ENCODE assay signal across 8 cellular contexts in genomic region chr7:25124485-25125136, GRCh38. TPM values are rescaled to one million over a fixed set of nuclear protein-coding genes. Genes with fewer than 3 reads are reported as not detected.
DNase-seq lines count a peak whose midpoint lies in the region; ATAC-seq and TF ChIP-seq lines count a peak whose summit lies in the region.

No MANE protein-coding gene starts in this region.

- H3K9me3 ChIP-seq in lung (ENCODE audit: control insufficient read depth in 2 of 2, insufficient read depth in 1 of 2, low read length in 1 of 2) (no peaks in the 10 kb centered on the region), suprapubic skin (no peaks in the 10 kb centered on the region)

- H3K27me3 ChIP-seq in lung (ENCODE audit: control insufficient read depth, insufficient read depth) (no peaks in the 10 kb centered on the region), suprapubic skin (no peaks in the 10 kb centered on the region)

- no peak for TF ChIP-seq EP300 in suprapubic skin (IDR thresholded peaks at IDR 0.05)

- in situ Hi-C loops in SK-MEL-5 (cut with HindIII; ENCODE audit: low pct_unique_long_range_greater_than_20kb, low sequenced_read_pairs), result no loop called here

- TF ChIP-seq POLR2A in suprapubic skin (IDR thresholded peaks at IDR 0.05), result no peak

- H3K4me1 ChIP-seq in lung (ENCODE audit: control insufficient read depth in 2 of 2, insufficient read depth in 2 of 2, low read length in 2 of 2) (peaks cover 0 to 4% of the 10 kb centered on the region in 2 donors), suprapubic skin (peaks cover 13% of the 10 kb centered on the region)

- ATAC-seq in GM21825 (IDR thresholded peaks at IDR 0.05; ENCODE audit: unreplicated experiment) (peak; percentile 13), lung (ENCODE audit: insufficient read depth, low FRiP score) (peak; percentile 10), HG02885 (IDR thresholded peaks at IDR 0.05; ENCODE audit: poor library complexity, unreplicated experiment) (no peak)

- H3K27ac ChIP-seq in caudate nucleus (ENCODE audit: low read depth, low read length) (peak overlapping the region; percentile 13), lung (ENCODE audit: low read depth in 1 of 2, low read length in 1 of 2) (peak overlapping the region; percentile 82 to 99), suprapubic skin (peak overlapping the region; percentile 91)

- H3K36me3 ChIP-seq in lung (ENCODE audit: control insufficient read depth in 2 of 2, insufficient read depth in 2 of 2, low read length in 2 of 2) (peaks cover 6 to 9% of the 10 kb centered on the region in 2 donors), suprapubic skin (peaks cover 30% of the 10 kb centered on the region)

- H3K4me3 ChIP-seq in lung, result peak overlapping the region; percentile 82
- H3K4me3 ChIP-seq in suprapubic skin, result peak overlapping the region; percentile 76

- TF ChIP-seq CTCF in lung (IDR thresholded peaks at IDR 0.05; ENCODE audit: control extremely low read depth, extremely low read depth) (no peak), suprapubic skin (IDR thresholded peaks at IDR 0.05) (no peak)

- DNase-seq in AG20443 (ENCODE audit: low spot score) (peak; percentile 13), SK-MEL-5 (ENCODE audit: low read depth, low spot score) (peak; percentile 25), caudate nucleus (lab: John Stamatoyannopoulos, UW) (peak in 5 of 61 donors; percentile 5 to 51 (median 42)), lung (ENCODE audit: low spot score) (no peak), suprapubic skin (ENCODE audit: low spot score in 2 of 2) (peak in 1 of 2 donors; percentile 69), AG08395 (ENCODE audit: low spot score) (no peak)

- 1% methylated on average over 31 of the region's 31 CpGs for WGBS in lung, 2 donors
- WGBS in suprapubic skin, result 2% methylated on average over 31 of the region's 31 CpGs

RNA-seq across cellular contexts. Expression of gene CYCS, which starts 0.4 kb away (rescaled TPM):
- total RNA-seq in SK-MEL-5 (2014; rRNA removed; shearing (Covaris generic)), result 359 and 365 TPM in 2 replicates
- polyA plus RNA-seq in SK-MEL-5 (2015; cell fraction: cytosol; rRNA removed), result 223 and 241 TPM in 2 replicates
- 56.6 and 57.5 TPM in 2 replicates for polyA plus RNA-seq in SK-MEL-5 (2015; cell fraction: nucleus; rRNA removed)
- 10 to 100 TPM; 33.0 to 85.1 TPM for total RNA-seq in lung
- polyA plus RNA-seq in lung, result 10 to 100 TPM; 46.7 to 76.3 TPM
- 10 to 100 TPM; 23.3 to 59.1 (median 32.6) TPM for total RNA-seq in suprapubic skin

Comparison
In these comparisons a context has a peak if more than half of its experiments do, and no peak if none do; other contexts are left out.
1. DNase-seq: peak in AG20443 (single experiment) and SK-MEL-5 (single experiment); none in lung (single experiment) and AG08395 (single experiment).
2. H3K27ac ChIP-seq: peak in every context shown above with its lines; median percentile 91 in suprapubic skin; 90 in lung; 13 in caudate nucleus.